In genomic region chr9:128202648-128203023, GRCh38 we compare ENCODE assay signal across 9 cellular contexts. TPM values are rescaled to one million over a fixed set of nuclear protein-coding genes. Genes with fewer than 3 reads are reported as not detected.
DNase-seq lines count a peak whose midpoint lies in the region; ATAC-seq, FAIRE-seq and TF ChIP-seq lines count a peak whose summit lies in the region.
"Had no signal": no experiment of that assay in that cellular context is flagged by ENCODE, and none has a peak within 500 bp of the region (broad histone marks: within the 10 kb centered on the region; RNA-seq: fewer than 3 reads in every experiment).

No MANE protein-coding gene starts in this region.

- no peak for FAIRE-seq in RCC 7860 (lab: Jason Lieb, UNC)
- FAIRE-seq: islet of Langerhans had no signal

- in situ Hi-C loops in gastrocnemius medialis (cut with MboI; ENCODE audit: low sequenced_read_pairs in 4 of 4): no loop called here

- H3K4me1 Mint-ChIP-seq in effector memory CD8-positive, alpha-beta T cell (ENCODE audit: low read depth in 2 of 2): peaks cover 0 to 4% of the 10 kb centered on the region in 2 donors

- H3K4me1 ChIP-seq in ES-I3 (ENCODE audit: insufficient read depth, low read length): peaks cover 16% of the 10 kb centered on the region
- peaks cover 14% of the 10 kb centered on the region for H3K4me1 ChIP-seq in NT2/D1 (ENCODE audit: insufficient read depth, insufficient read length)
- H3K4me1 ChIP-seq in gastrocnemius medialis: peaks cover 7 to 9% of the 10 kb centered on the region in 2 donors

- peak overlapping the region; percentile 78; the same call in 1 of the 2 replicates for H3K9ac ChIP-seq in ES-I3 (ENCODE audit: low read depth, low read length)
- no peak overlapping the region for H3K9ac ChIP-seq in NT2/D1 (ENCODE audit: insufficient read length, low read depth)

- ATAC-seq in effector memory CD8-positive, alpha-beta T cell (replicated peaks): no peak
- ATAC-seq in gastrocnemius medialis: no peak

- H3K27me3 ChIP-seq in NT2/D1 (ENCODE audit: insufficient read depth, insufficient read length) (no peaks in the 10 kb centered on the region), gastrocnemius medialis (peaks cover 8 to 15% (median 14%) of the 10 kb centered on the region in 3 donors)

- H3K9me3 Mint-ChIP-seq in effector memory CD8-positive, alpha-beta T cell: no peaks in the 10 kb centered on the region

- H3K9me3 ChIP-seq in ES-I3 (ENCODE audit: control insufficient read depth, insufficient read depth, low read length) (no peaks in the 10 kb centered on the region), NT2/D1 (ENCODE audit: insufficient read depth, low read length) (no peaks in the 10 kb centered on the region), gastrocnemius medialis (no peaks in the 10 kb centered on the region)

- H3K27ac Mint-ChIP-seq in effector memory CD8-positive, alpha-beta T cell: peak overlapping the region in 1 of 2 donors; percentile 66

- H3K4me3 Mint-ChIP-seq in effector memory CD8-positive, alpha-beta T cell: peak overlapping the region; percentile 64 to 69

- peak overlapping the region; percentile 82 for H3K4me3 ChIP-seq in NT2/D1 (ENCODE audit: insufficient read length, low read depth)
- H3K4me3 ChIP-seq in gastrocnemius medialis: peak overlapping the region in 3 of 4 donors; percentile 59 to 63 (median 60)

- H3K27ac ChIP-seq in gastrocnemius medialis: no peak overlapping the region

- H3K36me3 Mint-ChIP-seq in effector memory CD8-positive, alpha-beta T cell (ENCODE audit: insufficient read depth): no peaks in the 10 kb centered on the region

- TF ChIP-seq POLR2A in gastrocnemius medialis (IDR thresholded peaks at IDR 0.05): no peak

- peaks cover 26 to 36% of the 10 kb centered on the region in 2 donors for H3K27me3 Mint-ChIP-seq in effector memory CD8-positive, alpha-beta T cell

- intact Hi-C loops in gastrocnemius medialis (cut with DNase I; ENCODE audit: low total_unique reads): no loop called here

- H3K36me3 ChIP-seq in ES-I3 (ENCODE audit: insufficient read depth, low read length): no peaks in the 10 kb centered on the region
- peaks cover 19% of the 10 kb centered on the region for H3K36me3 ChIP-seq in NT2/D1 (ENCODE audit: insufficient read depth, insufficient read length, low read length)
- no peaks in the 10 kb centered on the region for H3K36me3 ChIP-seq in gastrocnemius medialis

- no peak for TF ChIP-seq CTCF in gastrocnemius medialis (IDR thresholded peaks at IDR 0.05 in 4 of 5, conservative IDR thresholded peaks at IDR 0.05 in 1 of 5)

- no peak for DNase-seq in NT2/D1 (ENCODE audit: low read depth, low spot score)
- DNase-seq in effector memory CD8-positive, alpha-beta T cell: no peak
- no peak for DNase-seq in gastrocnemius medialis
- DNase-seq in NCI-H2196 (lab: John Stamatoyannopoulos, UW; ENCODE audit: unreplicated experiment): no peak
- DNase-seq in NCI-H524 treated with DMSO at 0.1 percent for 48 hours (lab: John Stamatoyannopoulos, UW): no peak
- no peak for DNase-seq in RCC 7860 (ENCODE audit: low spot score)
- DNase-seq: cerebellar nuclear complex had no signal

RNA-seq across cellular contexts. Expression of gene DNM1, which starts 0.5 kb away (rescaled TPM):
- 1 to 10 TPM; 1.8 to 3.8 (median 2.0) TPM for total RNA-seq in gastrocnemius medialis

RNA-seq across cellular contexts. Expression of gene CIZ1, which starts 11.3 kb away (rescaled TPM):
- total RNA-seq in gastrocnemius medialis: 10 to 100 TPM; 47.8 to 61.3 (median 53.0) TPM

RNA-seq across cellular contexts. Expression of gene BBLN, which starts 42.6 kb away (rescaled TPM):
- total RNA-seq in gastrocnemius medialis: 100 to 1,000 TPM in 3 of 4 donors, 10 to 100 TPM in 1; 73.5 to 145 (median 132) TPM

RNA-seq across cellular contexts. Expression of gene LCN2, which starts 53.4 kb away (rescaled TPM):
- total RNA-seq in gastrocnemius medialis: under 1 TPM in 1 of 4 donors, not detected in 3; 1.00 TPM
